10 cellular contexts compared by ENCODE assay signal in genomic region chr5:105274079-105274478, GRCh38.
"Had no signal": no experiment of that assay in that cellular context is flagged by ENCODE, and none has a peak within 500 bp of the region (broad histone marks: within the 10 kb centered on the region; RNA-seq: fewer than 3 reads in every experiment).

No MANE protein-coding gene starts in this region.

- H3K9me3 ChIP-seq: HAP-1 had no signal

- H3K27ac ChIP-seq: GM23248, KMS-11 had no signal

- ATAC-seq: HCT116, HepG2 had no signal

- H3K4me3 Mint-ChIP-seq: HFFc6, IgD-negative memory B cell had no signal

- H3K27me3 Mint-ChIP-seq: IgD-negative memory B cell had no signal

- H2AFZ ChIP-seq: GM23248 had no signal

- H3K4me1 ChIP-seq: HAP-1 had no signal

- FAIRE-seq: HepG2 had no signal

- H3K4me3 ChIP-seq: GM23248, HAP-1 had no signal

- H3K4me2 ChIP-seq: KMS-11 had no signal

- H3K36me3 Mint-ChIP-seq: IgD-negative memory B cell had no signal

- DNase-seq: GM23248, GOT3, H7, HFFc6, KBM-7 had no signal

- H3K36me3 ChIP-seq: HAP-1 had no signal

- H3K9ac ChIP-seq: GM23248, KMS-11 had no signal

- H3K27ac Mint-ChIP-seq: HFFc6, IgD-negative memory B cell had no signal
